ENCODE assay signal across 8 cellular contexts in the genomic region with DNA sequence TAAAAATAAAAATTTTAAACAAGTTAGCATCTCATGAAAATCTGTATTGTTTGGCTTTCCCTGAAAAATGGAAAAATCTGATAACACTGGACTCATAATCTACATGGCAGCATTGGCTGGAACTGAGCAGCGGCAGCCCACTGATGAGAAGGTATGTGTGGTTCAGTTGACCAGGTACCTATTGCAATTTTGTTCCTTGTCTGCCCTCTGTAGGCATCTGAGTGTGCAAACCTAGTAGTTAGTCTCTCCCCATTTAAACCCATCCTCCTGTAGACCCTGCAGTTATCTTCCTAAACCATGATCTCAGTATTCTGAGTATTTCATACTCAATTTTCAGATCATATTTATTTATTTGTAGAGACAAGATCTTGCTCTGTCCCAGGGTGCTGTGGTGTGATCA. TPM values are rescaled to one million over a fixed set of nuclear protein-coding genes. Genes with fewer than 3 reads are reported as not detected.
DNase-seq lines count a peak whose midpoint lies in the region; ATAC-seq, FAIRE-seq and TF ChIP-seq lines count a peak whose summit lies in the region.

No MANE protein-coding gene starts in this region.

- ATAC-seq in GM18498 (IDR thresholded peaks at IDR 0.05; ENCODE audit: unreplicated experiment) = peak; percentile 67
- peak; percentile 78 for ATAC-seq in HG02885 (IDR thresholded peaks at IDR 0.05; ENCODE audit: poor library complexity, unreplicated experiment)
- ATAC-seq in HG03025 (IDR thresholded peaks at IDR 0.05; ENCODE audit: low FRiP score, unreplicated experiment) = no peak
- no peak for ATAC-seq in GM21515 (IDR thresholded peaks at IDR 0.05; ENCODE audit: unreplicated experiment)
- no peak for ATAC-seq in GM19455 (IDR thresholded peaks at IDR 0.05; ENCODE audit: unreplicated experiment)

- H3K27ac ChIP-seq in WERI-Rb-1 = no peak overlapping the region
- no peak overlapping the region for H3K27ac ChIP-seq in kidney (ENCODE audit: low read depth in 2 of 2, low read length in 2 of 2)
- H3K27ac ChIP-seq in ovary = no peak overlapping the region

- no peak for FAIRE-seq in kidney (lab: Jason Lieb, UNC)

- no peak overlapping the region for H3K9ac ChIP-seq in kidney (ENCODE audit: low read length in 2 of 2)

- no peaks in the 10 kb centered on the region for H3K9me3 ChIP-seq in WERI-Rb-1 (ENCODE audit: severe bottlenecking)
- H3K9me3 ChIP-seq in kidney (ENCODE audit: control insufficient read depth in 1 of 2, low read length in 2 of 2) = no peaks in the 10 kb centered on the region
- no peaks in the 10 kb centered on the region for H3K9me3 ChIP-seq in ovary

- DNase-seq in WERI-Rb-1 (peak; percentile 49), kidney (no peak), ovary (no peak)

- TF ChIP-seq EP300 in ovary (IDR thresholded peaks at IDR 0.05) = no peak

- H3K4me1 ChIP-seq in kidney (ENCODE audit: control insufficient read depth in 1 of 2, insufficient read depth in 1 of 2, low read depth in 1 of 2, low read length in 2 of 2) = no peaks in the 10 kb centered on the region
- H3K4me1 ChIP-seq in ovary (ENCODE audit: insufficient read depth) = no peaks in the 10 kb centered on the region

- H3K27me3 ChIP-seq in WERI-Rb-1 (ENCODE audit: insufficient read depth, low read depth, severe bottlenecking) (no peaks in the 10 kb centered on the region), ovary (no peaks in the 10 kb centered on the region)

- WGBS in ovary, 3 donors = 23 to 46% (median 31%) methylated on average over 1 of the region's 1 CpG

- TF ChIP-seq CTCF in WERI-Rb-1 (IDR thresholded peaks at IDR 0.05; ENCODE audit: low read depth, low read length) (peak; percentile 66), kidney (IDR thresholded peaks at IDR 0.05; ENCODE audit: borderline replicate concordance, extremely low read depth, insufficient read depth) (peak; percentile 29), ovary (IDR thresholded peaks at IDR 0.05) (no peak)

- no peak for TF ChIP-seq POLR2A in ovary (IDR thresholded peaks at IDR 0.05)

- H3K36me3 ChIP-seq in WERI-Rb-1 (no peaks in the 10 kb centered on the region), kidney (ENCODE audit: control insufficient read depth in 1 of 2, insufficient read depth in 2 of 2, low read length in 2 of 2) (no peaks in the 10 kb centered on the region), ovary (no peaks in the 10 kb centered on the region)

- H3K4me3 ChIP-seq in WERI-Rb-1 (ENCODE audit: low read depth, low read length) (no peak overlapping the region), kidney (ENCODE audit: low read length in 2 of 2) (no peak overlapping the region), ovary (no peak overlapping the region)

- intact Hi-C loops in kidney (cut with DNase I) = no loop called here
- intact Hi-C loops in ovary (cut with DNase I) = loop anchor here in 2 of 4 donors (10.0 kb wide), 2 partner anchors 265 to 275 kb away; no protein-coding TSS in a partner anchor

RNA-seq across cellular contexts. Expression of gene SERBP1, which starts 59.4 kb away (rescaled TPM):
- total RNA-seq in kidney (151 TPM), ovary (100 to 1,000 TPM; 117 to 163 (median 150) TPM)
- polyA plus RNA-seq in kidney (ENCODE audit: insufficient read depth, low read depth, low replicate concordance) (103 TPM), ovary (100 to 1,000 TPM; 118 to 180 TPM)

Comparison
In these comparisons a context has a peak if more than half of its experiments do, and no peak if none do; other contexts are left out.
1. ATAC-seq: peak in GM18498 (single experiment) and HG02885 (single experiment); none in HG03025 (single experiment), GM21515 (single experiment) and GM19455 (single experiment).
2. CTCF ChIP-seq: peak in WERI-Rb-1 (single experiment) and kidney (single experiment); none in ovary (0 of 3).